8 cellular contexts compared by ENCODE assay signal in the genomic region with DNA sequence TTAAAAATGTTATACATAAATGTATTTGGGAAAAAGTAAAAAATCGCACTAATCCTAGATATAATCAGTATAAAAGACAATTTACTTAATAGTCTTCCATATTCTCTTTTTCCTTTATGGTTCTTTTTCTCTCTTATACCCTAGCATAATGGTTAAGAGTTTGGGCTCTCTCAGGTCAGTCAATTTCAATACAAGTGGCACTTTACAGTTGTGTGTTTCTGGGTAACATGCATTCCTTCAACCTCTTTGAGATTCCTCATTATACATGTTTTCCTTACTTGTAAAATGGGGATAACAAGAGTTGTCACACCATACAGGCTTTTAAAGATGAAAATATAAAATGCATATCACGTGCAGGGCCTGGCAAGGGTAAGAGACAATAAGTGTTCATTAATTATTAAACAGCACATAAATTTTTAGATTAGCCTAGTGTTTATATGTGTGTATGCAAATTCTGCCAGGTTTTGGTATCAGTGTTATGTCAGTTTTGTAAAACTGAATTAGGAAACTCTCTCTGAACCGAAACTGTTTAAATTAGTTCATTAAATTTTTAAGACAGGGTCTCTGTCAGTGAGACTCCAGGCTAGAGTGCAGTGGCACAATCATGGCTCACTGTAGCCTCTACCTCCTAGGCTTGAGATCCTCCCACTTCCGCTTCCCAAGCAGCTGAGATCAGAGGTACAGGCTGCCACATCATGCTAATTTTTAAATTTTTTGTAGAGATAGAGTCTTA. TPM values are rescaled to one million over a fixed set of nuclear protein-coding genes. Genes with fewer than 3 reads are reported as not detected.
DNase-seq lines count a peak whose midpoint lies in the region; ATAC-seq and TF ChIP-seq lines count a peak whose summit lies in the region.

No MANE protein-coding gene starts in this region.

- H3K9ac ChIP-seq in OCI-LY3 (ENCODE audit: low read length) = peak overlapping the region; percentile 34; the same call in 1 of the 2 replicates

- no peaks in the 10 kb centered on the region for H3K9me3 ChIP-seq in OCI-LY3 (ENCODE audit: insufficient read depth, low read length)

- H3K79me2 ChIP-seq in OCI-LY3 (ENCODE audit: low read length) = peaks cover 100% of the 10 kb centered on the region

- no peaks in the 10 kb centered on the region for H3K9me3 Mint-ChIP-seq in activated T-cell treated with anti-CD3 and anti-CD28 coated beads, Interleukin-2, amount 50 U/mL, for 4 hours
- no peaks in the 10 kb centered on the region for H3K9me3 Mint-ChIP-seq in stimulated activated effector memory CD8-positive, alpha-beta T cell treated with anti-CD3 and anti-CD28 coated beads, Interleukin-12 subunit alpha, Interleukin-12 subunit beta, amount 100 ng/mL, for 72 hours

- peaks cover 96% of the 10 kb centered on the region for H3K4me1 Mint-ChIP-seq in activated T-cell treated with anti-CD3 and anti-CD28 coated beads, Interleukin-2, amount 50 U/mL, for 4 hours (ENCODE audit: low read depth)
- H3K4me1 Mint-ChIP-seq in stimulated activated effector memory CD8-positive, alpha-beta T cell treated with anti-CD3 and anti-CD28 coated beads, Interleukin-12 subunit alpha, Interleukin-12 subunit beta, amount 100 ng/mL, for 72 hours = peaks cover 63% of the 10 kb centered on the region

- peak overlapping the region; percentile 67 for H3K4me2 ChIP-seq in OCI-LY3 (ENCODE audit: low read length)

- H2AFZ ChIP-seq in OCI-LY3 (ENCODE audit: low read depth, low read length) = no peak overlapping the region

- H3K4me1 ChIP-seq in OCI-LY3 (ENCODE audit: low read length) = peaks cover 78% of the 10 kb centered on the region
- H3K4me1 ChIP-seq in foreskin keratinocyte = peaks cover 8% of the 10 kb centered on the region

- H4K20me1 ChIP-seq in OCI-LY3 (ENCODE audit: insufficient read depth, low read length) = peaks cover 96% of the 10 kb centered on the region

- H3K36me3 ChIP-seq in OCI-LY3 (replicated peaks; ENCODE audit: low read depth, low read length) = peaks cover 13% of the 10 kb centered on the region

- peaks cover 2% of the 10 kb centered on the region for H3K36me3 Mint-ChIP-seq in activated T-cell treated with anti-CD3 and anti-CD28 coated beads, Interleukin-2, amount 50 U/mL, for 4 hours (ENCODE audit: insufficient read depth)
- H3K36me3 Mint-ChIP-seq in stimulated activated effector memory CD8-positive, alpha-beta T cell treated with anti-CD3 and anti-CD28 coated beads, Interleukin-12 subunit alpha, Interleukin-12 subunit beta, amount 100 ng/mL, for 72 hours = peaks cover 50% of the 10 kb centered on the region

- peak overlapping the region; percentile 43 for H3K4me3 ChIP-seq in OCI-LY3 (ENCODE audit: low read length)

- peak; percentile 72 to 73 for ATAC-seq in activated T-cell treated with anti-CD3 and anti-CD28 coated beads, Interleukin-2, amount 50 U/mL, for 4 hours
- ATAC-seq in HG02884 (IDR thresholded peaks at IDR 0.05; ENCODE audit: unreplicated experiment) (peak; percentile 59), foreskin keratinocyte (no peak)
- peak; percentile 85 for ATAC-seq in stimulated activated effector memory CD8-positive, alpha-beta T cell treated with anti-CD3 and anti-CD28 coated beads, Interleukin-12 subunit alpha, Interleukin-12 subunit beta, amount 100 ng/mL, for 72 hours

- no peaks in the 10 kb centered on the region for H3K27me3 Mint-ChIP-seq in activated T-cell treated with anti-CD3 and anti-CD28 coated beads, Interleukin-2, amount 50 U/mL, for 4 hours (ENCODE audit: low read depth)

- no peak for TF ChIP-seq CTCF in OCI-LY3 (IDR thresholded peaks at IDR 0.05; ENCODE audit: low read depth, low read length)
- no peak for TF ChIP-seq CTCF in foreskin keratinocyte (conservative IDR thresholded peaks at IDR 0.05)

- H3K4me3 Mint-ChIP-seq in activated T-cell treated with anti-CD3 and anti-CD28 coated beads, Interleukin-2, amount 50 U/mL, for 4 hours = peak overlapping the region; percentile 47
- peak overlapping the region; percentile 45 for H3K4me3 Mint-ChIP-seq in stimulated activated effector memory CD8-positive, alpha-beta T cell treated with anti-CD3 and anti-CD28 coated beads, Interleukin-12 subunit alpha, Interleukin-12 subunit beta, amount 100 ng/mL, for 72 hours

- H3K27me3 ChIP-seq in OCI-LY3 (ENCODE audit: low read depth, low read length) (no peaks in the 10 kb centered on the region), foreskin keratinocyte (no peaks in the 10 kb centered on the region)

- H3K27ac Mint-ChIP-seq in stimulated activated effector memory CD8-positive, alpha-beta T cell treated with anti-CD3 and anti-CD28 coated beads, Interleukin-12 subunit alpha, Interleukin-12 subunit beta, amount 100 ng/mL, for 72 hours = peak overlapping the region; percentile 78

- H3K27ac ChIP-seq in OCI-LY3 (ENCODE audit: low read length) = peak overlapping the region; percentile 78
- H3K27ac ChIP-seq in foreskin keratinocyte = no peak overlapping the region

- DNase-seq in activated T-cell treated with anti-CD3 and anti-CD28 coated beads, Interleukin-2, amount 50 U/mL, for 4 hours = no peak
- DNase-seq in activated T-cell treated with anti-CD3 and anti-CD28 coated beads for 4 hours (no peak), NCI-H69 (lab: John Stamatoyannopoulos, UW) (no peak), iPS-NIHi7 (ENCODE audit: extremely low spot score) (no peak), foreskin keratinocyte (no peak)
- no peak for DNase-seq in stimulated activated effector memory CD8-positive, alpha-beta T cell treated with anti-CD3 and anti-CD28 coated beads, Interleukin-12 subunit alpha, Interleukin-12 subunit beta, amount 100 ng/mL, for 72 hours (ENCODE audit: low spot score in 2 of 2)

RNA-seq across cellular contexts. Expression of gene ELF1, which starts 49.8 kb away (rescaled TPM):
- 10 to 100 TPM; 49.0 to 56.6 (median 55.9) TPM for total RNA-seq in activated T-cell treated with anti-CD3 and anti-CD28 coated beads, Interleukin-2, amount 50 U/mL, for 4 hours
- 42.0 and 46.9 TPM in 2 replicates for total RNA-seq in foreskin keratinocyte
- polyA plus RNA-seq in foreskin keratinocyte = 10.2 and 10.6 TPM in 2 replicates
